ENCODE assay signal across 8 cellular contexts in genomic region chr2:234422242-234422641, GRCh38.
A peak's percentile ranks its signal among the peaks of the same experiment; 100 is the strongest.
DNase-seq lines count a peak whose midpoint lies in the region; ATAC-seq and TF ChIP-seq lines count a peak whose summit lies in the region.

No MANE protein-coding gene starts in this region.

- in situ Hi-C loops in ACHN (cut with HindIII; ENCODE audit: low pct_ligation_motif_present, low pct_unique_long_range_greater_than_20kb, low sequenced_read_pairs): no loop called here

- no peak for TF ChIP-seq POLR2A in HCT116 (IDR thresholded peaks at IDR 0.05; ENCODE audit: borderline replicate concordance, extremely low read depth, insufficient read depth, insufficient read length)
- TF ChIP-seq POLR2A in testis (IDR thresholded peaks at IDR 0.05): no peak

- no peaks in the 10 kb centered on the region for H3K79me2 ChIP-seq in HCT116 (ENCODE audit: insufficient read depth, low read length)

- CTCF ChIA-PET in HCT116 (lab: Charles Lee): interaction anchor here (0.8 to 1.1 kb wide), 3 partner anchors 79 to 693 kb away, joined by 3 read pairs; no protein-coding TSS in a partner anchor

- no peaks in the 10 kb centered on the region for H3K36me3 ChIP-seq in HCT116 (ENCODE audit: control insufficient read depth in 1 of 2, insufficient read depth in 2 of 2, low read length in 2 of 2)
- no peaks in the 10 kb centered on the region for H3K36me3 ChIP-seq in testis (ENCODE audit: low read depth, missing control alignments)

- H3K9me2 ChIP-seq in HCT116 (ENCODE audit: insufficient read depth): no peaks in the 10 kb centered on the region

- H3K36me3 Mint-ChIP-seq in activated T-helper 2 cell treated with anti-CD3 and anti-CD28 coated beads, Interferon-gamma antibody, Interleukin-2, Interleukin-4, amounts not matched to agents 10 μg/mL and 5 μg/mL and 100 μg/mL, durations not matched to agents 14 hours and 24 hours and 36 hours (ENCODE audit: low read depth): peaks cover 9% of the 10 kb centered on the region

- peaks cover 10% of the 10 kb centered on the region for H3K9me3 Mint-ChIP-seq in activated T-helper 2 cell treated with anti-CD3 and anti-CD28 coated beads, Interferon-gamma antibody, Interleukin-2, Interleukin-4, amounts not matched to agents 10 μg/mL and 5 μg/mL and 100 μg/mL, durations not matched to agents 14 hours and 24 hours and 36 hours

- H3K4me3 ChIP-seq in HCT116 (replicated peaks in 1 of 2; ENCODE audit: low read depth in 1 of 2, low read length in 2 of 2) (no peak overlapping the region), testis (no peak overlapping the region)

- POLR2A ChIA-PET in HCT116 (lab: Charles Lee): interaction anchor here (0.6 to 1.3 kb wide), 2 partner anchors 10 to 18 kb away, joined by 3 to 7 read pairs; no protein-coding TSS in a partner anchor

- H3K4me1 ChIP-seq in HCT116 (ENCODE audit: control insufficient read depth in 1 of 2, insufficient read depth in 2 of 2, low read length in 2 of 2) (peaks cover 22 to 57% of the 10 kb centered on the region in 2 experiments), testis (no peaks in the 10 kb centered on the region)

- H3K27ac Mint-ChIP-seq in activated T-helper 2 cell treated with anti-CD3 and anti-CD28 coated beads, Interferon-gamma antibody, Interleukin-2, Interleukin-4, amounts not matched to agents 10 μg/mL and 5 μg/mL and 100 μg/mL, durations not matched to agents 14 hours and 24 hours and 36 hours: peak overlapping the region; percentile 90

- intact Hi-C loops in HCT116 (cut with micrococcal nuclease) (loop anchor here (5.0 to 10.0 kb wide), 2 partner anchors 130 to 287 kb away; no protein-coding TSS in a partner anchor), testis (cut with DNase I; ENCODE audit: low total_unique reads) (no loop called here)
- intact Hi-C loops in activated T-helper 2 cell treated with anti-CD3 and anti-CD28 coated beads, Interferon-gamma antibody, Interleukin-2, Interleukin-4, amounts not matched to agents 10 μg/mL and 5 μg/mL and 100 μg/mL, durations not matched to agents 14 hours and 24 hours and 36 hours (cut with micrococcal nuclease): loop anchor here (2.0 kb wide), 2 partner anchors 21 to 53 kb away; no protein-coding TSS in a partner anchor

- no TSS peak for BruUV-seq in HCT116 (replicated peaks; lab: Mats Ljungman, UMichigan)

- no peak overlapping the region; the same call in 1 of the 2 replicates for H3K9ac ChIP-seq in HCT116 (ENCODE audit: low read length)

- peak; percentile 80 for ATAC-seq in HCT116
- no peak for ATAC-seq in HG03354 (IDR thresholded peaks at IDR 0.05; ENCODE audit: poor library complexity, severe bottlenecking, unreplicated experiment)
- ATAC-seq in HG03565 (IDR thresholded peaks at IDR 0.05; ENCODE audit: unreplicated experiment): no peak

- peak overlapping the region; percentile 50 for H3K4me3 Mint-ChIP-seq in activated T-helper 2 cell treated with anti-CD3 and anti-CD28 coated beads, Interferon-gamma antibody, Interleukin-2, Interleukin-4, amounts not matched to agents 10 μg/mL and 5 μg/mL and 100 μg/mL, durations not matched to agents 14 hours and 24 hours and 36 hours (ENCODE audit: low read depth)

- H3K4me1 Mint-ChIP-seq in activated T-helper 2 cell treated with anti-CD3 and anti-CD28 coated beads, Interferon-gamma antibody, Interleukin-2, Interleukin-4, amounts not matched to agents 10 μg/mL and 5 μg/mL and 100 μg/mL, durations not matched to agents 14 hours and 24 hours and 36 hours (ENCODE audit: low read depth): peaks cover 66% of the 10 kb centered on the region

- whole genome bisulfite sequencing in testis, 2 donors: 67 to 68% methylated on average over 3 of the region's 3 CpGs

- peak; percentile 31 for TF ChIP-seq RAD21 in HCT116 (IDR thresholded peaks at IDR 0.05; ENCODE audit: low read depth)

- TF ChIP-seq CTCF in HCT116 (IDR thresholded peaks at IDR 0.05 in 2 of 3, conservative IDR thresholded peaks at IDR 0.05 in 1 of 3; ENCODE audit: borderline replicate concordance in 1 of 3, insufficient read depth in 1 of 3, low read depth in 2 of 3, low read length in 2 of 3) (no peak), testis (IDR thresholded peaks at IDR 0.05) (no peak)

- H4K20me1 ChIP-seq in HCT116 (ENCODE audit: insufficient read depth): no peaks in the 10 kb centered on the region

- DNase-seq in ACHN: peak; percentile 86
- peak; percentile 82 for DNase-seq in HCT116 (ENCODE audit: low read depth, low spot score)
- DNase-seq in activated T-helper 2 cell treated with anti-CD3 and anti-CD28 coated beads, Interferon-gamma antibody, Interleukin-2, Interleukin-4, amounts not matched to agents 10 μg/mL and 5 μg/mL and 100 μg/mL, durations not matched to agents 14 hours and 24 hours and 36 hours (ENCODE audit: low spot score): no peak
- peak; percentile 94 for DNase-seq in iris pigment epithelial cell (ENCODE audit: low read depth)
- DNase-seq in globus pallidus (ENCODE audit: low spot score): no peak
- DNase-seq in testis: no peak

- peak overlapping the region; percentile 32 for H2AFZ ChIP-seq in HCT116 (ENCODE audit: low read depth, low read length, poor library complexity, severe bottlenecking)

- H3K27me3 ChIP-seq in HCT116 (ENCODE audit: insufficient read depth, low read length) (no peaks in the 10 kb centered on the region), testis (no peaks in the 10 kb centered on the region)

- H3K27me3 Mint-ChIP-seq in activated T-helper 2 cell treated with anti-CD3 and anti-CD28 coated beads, Interferon-gamma antibody, Interleukin-2, Interleukin-4, amounts not matched to agents 10 μg/mL and 5 μg/mL and 100 μg/mL, durations not matched to agents 14 hours and 24 hours and 36 hours (ENCODE audit: low read depth): no peaks in the 10 kb centered on the region

- H3K9me3 ChIP-seq in HCT116 (ENCODE audit: control insufficient read depth in 1 of 2, insufficient read depth in 1 of 2, low read depth in 1 of 2, low read length in 2 of 2) (no peaks in the 10 kb centered on the region), testis (no peaks in the 10 kb centered on the region)

- H3K27ac ChIP-seq in HCT116 (ENCODE audit: low read depth, low read length) (peak overlapping the region; percentile 13; the same call in 1 of the 2 replicates), testis (no peak overlapping the region)

- RAD21 ChIA-PET in HCT116 (lab: Charles Lee; ENCODE audit: low non-redundant PET in 1 of 2, low total read pairs in 2 of 2, uncharacterized antibody in 2 of 2, unreplicated experiment in 2 of 2): no interaction called here

- H3K4me2 ChIP-seq in HCT116 (ENCODE audit: low read length): peak overlapping the region; percentile 42

TF ChIP-seq in HCT116, 20 proteins besides CTCF, POLR2A, EP300 and RAD21 (continues in another document):
- TF ChIP-seq TCF7L2 (IDR thresholded peaks at IDR 0.05; ENCODE audit: borderline replicate concordance, extremely low read depth, insufficient read depth, insufficient read length) (no peak), SP1 (IDR thresholded peaks at IDR 0.05; ENCODE audit: low read depth) (peak; percentile 91), SRF (IDR thresholded peaks at IDR 0.05; ENCODE audit: low read depth) (peak; percentile 51; the same call in 1 of the 2 replicates), EZH2 (IDR thresholded peaks at IDR 0.05) (no peak), YY1 (IDR thresholded peaks at IDR 0.05; ENCODE audit: extremely low read depth, insufficient replicate concordance, low read depth, low read length) (peak; percentile 16), EZH2phosphoT487 (IDR thresholded peaks at IDR 0.05; ENCODE audit: borderline replicate concordance) (no peak), POLR2AphosphoS5 (IDR thresholded peaks at IDR 0.05; ENCODE audit: low read depth, low read length) (peak; percentile 40; the same call in 1 of the 2 replicates), ZNF274 (IDR thresholded peaks at IDR 0.05; ENCODE audit: low read depth, low read length) (no peak), CEBPB (IDR thresholded peaks at IDR 0.05; ENCODE audit: low read depth) (peak; percentile 81), ZFX (IDR thresholded peaks at IDR 0.05) (no peak), CBX3 (IDR thresholded peaks at IDR 0.05; ENCODE audit: low read depth) (peak; percentile 86), ELF1 (IDR thresholded peaks at IDR 0.05; ENCODE audit: borderline replicate concordance, low read depth) (no peak; the same call in 1 of the 2 replicates), JUND (IDR thresholded peaks at IDR 0.05) (peak; percentile 95), SIN3A (IDR thresholded peaks at IDR 0.05; ENCODE audit: low read depth) (peak; percentile 87), FOSL1 (IDR thresholded peaks at IDR 0.05; ENCODE audit: low read depth) (peak; percentile 93), EGR1 (IDR thresholded peaks at IDR 0.05; ENCODE audit: low read depth) (no peak)
- TF ChIP-seq, protein P1, sequence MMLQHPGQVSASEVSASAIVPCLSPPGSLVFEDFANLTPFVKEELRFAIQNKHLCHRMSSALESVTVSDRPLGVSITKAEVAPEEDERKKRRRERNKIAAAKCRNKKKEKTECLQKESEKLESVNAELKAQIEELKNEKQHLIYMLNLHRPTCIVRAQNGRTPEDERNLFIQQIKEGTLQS (IDR thresholded peaks at IDR 0.05): 0 out of 2 replicates have a peak, but pooled peaks have one; percentile 37
- TF ChIP-seq, protein P2, sequence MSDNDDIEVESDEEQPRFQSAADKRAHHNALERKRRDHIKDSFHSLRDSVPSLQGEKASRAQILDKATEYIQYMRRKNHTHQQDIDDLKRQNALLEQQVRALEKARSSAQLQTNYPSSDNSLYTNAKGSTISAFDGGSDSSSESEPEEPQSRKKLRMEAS (IDR thresholded peaks at IDR 0.05): peak; percentile 98
- TF ChIP-seq, protein P3, sequence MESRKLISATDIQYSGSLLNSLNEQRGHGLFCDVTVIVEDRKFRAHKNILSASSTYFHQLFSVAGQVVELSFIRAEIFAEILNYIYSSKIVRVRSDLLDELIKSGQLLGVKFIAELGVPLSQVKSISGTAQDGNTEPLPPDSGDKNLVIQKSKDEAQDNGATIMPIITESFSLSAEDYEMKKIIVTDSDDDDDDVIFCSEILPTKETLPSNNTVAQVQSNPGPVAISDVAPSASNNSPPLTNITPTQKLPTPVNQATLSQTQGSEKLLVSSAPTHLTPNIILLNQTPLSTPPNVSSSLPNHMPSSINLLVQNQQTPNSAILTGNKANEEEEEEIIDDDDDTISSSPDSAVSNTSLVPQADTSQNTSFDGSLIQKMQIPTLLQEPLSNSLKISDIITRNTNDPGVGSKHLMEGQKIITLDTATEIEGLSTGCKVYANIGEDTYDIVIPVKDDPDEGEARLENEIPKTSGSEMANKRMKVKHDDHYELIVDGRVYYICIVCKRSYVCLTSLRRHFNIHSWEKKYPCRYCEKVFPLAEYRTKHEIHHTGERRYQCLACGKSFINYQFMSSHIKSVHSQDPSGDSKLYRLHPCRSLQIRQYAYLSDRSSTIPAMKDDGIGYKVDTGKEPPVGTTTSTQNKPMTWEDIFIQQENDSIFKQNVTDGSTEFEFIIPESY (IDR thresholded peaks at IDR 0.05; ENCODE audit: extremely low read depth, insufficient replicate concordance, low read length): no peak

Comparison
In these comparisons a context has a peak if more than half of its experiments do, and no peak if none do; other contexts are left out.
1. DNase-seq: peak in ACHN (single experiment), HCT116 (single experiment) and iris pigment epithelial cell (single experiment); none in activated T-helper 2 cell treated with anti-CD3 and anti-CD28 coated beads, Interferon-gamma antibody, Interleukin-2, Interleukin-4, amounts not matched to agents 10 μg/mL and 5 μg/mL and 100 μg/mL, durations not matched to agents 14 hours and 24 hours and 36 hours (single experiment), globus pallidus (single experiment) and testis (single experiment).